ENCODE assay signal across 9 cellular contexts in genomic region chr16:75591001-75591852, GRCh38. TPM values are rescaled to one million over a fixed set of nuclear protein-coding genes. Genes with fewer than 3 reads are reported as not detected.
DNase-seq lines count a peak whose midpoint lies in the region; ATAC-seq and TF ChIP-seq lines count a peak whose summit lies in the region.
"Had no signal": no experiment of that assay in that cellular context is flagged by ENCODE, and none has a peak within 500 bp of the region (broad histone marks: within the 10 kb centered on the region; RNA-seq: fewer than 3 reads in every experiment).

No MANE protein-coding gene starts in this region.

- no peak for ATAC-seq in GM21367 (IDR thresholded peaks at IDR 0.05; ENCODE audit: unreplicated experiment)

- no peaks in the 10 kb centered on the region for H3K27me3 ChIP-seq in thyroid gland
- H3K27me3 ChIP-seq in SJCRH30: no peaks in the 10 kb centered on the region

- H3K4me1 ChIP-seq in mesodermal cell (ENCODE audit: control insufficient read depth, insufficient read depth, low read length, poor library complexity, severe bottlenecking): peaks cover 30% of the 10 kb centered on the region
- H3K4me1 ChIP-seq in thyroid gland: peaks cover 19 to 26% of the 10 kb centered on the region in 2 donors
- H3K4me1 ChIP-seq in SJCRH30: no peaks in the 10 kb centered on the region

- peak in 1 of 6 experiments; percentile 35 for TF ChIP-seq CTCF in thyroid gland (IDR thresholded peaks at IDR 0.05)

- H3K27ac ChIP-seq in mesodermal cell (ENCODE audit: low read depth, low read length, severe bottlenecking) (peak overlapping the region; percentile 89), thyroid gland (peak overlapping the region; percentile 33 to 36 (median 33)), SJCRH30 (no peak overlapping the region)

- H3K9me3 ChIP-seq in mesodermal cell (ENCODE audit: control insufficient read depth, low read length) (no peaks in the 10 kb centered on the region), thyroid gland (no peaks in the 10 kb centered on the region), SJCRH30 (replicated peaks) (no peaks in the 10 kb centered on the region)

- 64 to 78% methylated on average over 3 to 4 of the region's 6 CpGs for WGBS in mesodermal cell (ENCODE audit: insufficient coverage in 2 of 2), 2 experiments
- 34 to 62% methylated on average over 6 of the region's 6 CpGs for WGBS in thyroid gland, 2 donors

- no peak overlapping the region for H3K4me3 ChIP-seq in mesodermal cell (ENCODE audit: extremely low read depth, insufficient read depth, low read length, poor library complexity, severe bottlenecking)
- no peak overlapping the region for H3K4me3 ChIP-seq in thyroid gland (replicated peaks in 1 of 3)
- no peak overlapping the region for H3K4me3 ChIP-seq in SJCRH30

- peak; percentile 7 for DNase-seq in NCI-H69 (lab: John Stamatoyannopoulos, UW)
- peak; percentile 45 to 50 for DNase-seq in erythroblast (lab: John Stamatoyannopoulos, UW)
- DNase-seq in thyroid gland: peak in 1 of 2 donors; percentile 45
- DNase-seq in SJCRH30: no peak
- DNase-seq in HuH-7.5 (ENCODE audit: low spot score): no peak
- DNase-seq in stimulated activated CD4-positive, alpha-beta T cell treated with anti-CD3 and anti-CD28 coated beads, Interleukin-15, amount 100 ng/mL, for 24 hours: no peak

- intact Hi-C loops in thyroid gland (cut with DNase I): no loop called here

- H3K36me3 ChIP-seq in mesodermal cell (ENCODE audit: control insufficient read depth, insufficient read depth, low read length) (peaks cover 20% of the 10 kb centered on the region), thyroid gland (no peaks in the 10 kb centered on the region), SJCRH30 (no peaks in the 10 kb centered on the region)

- TF ChIP-seq POLR2A in erythroblast (IDR thresholded peaks at IDR 0.05; ENCODE audit: low read length) (no peak), thyroid gland (IDR thresholded peaks at IDR 0.05) (no peak)

RNA-seq across cellular contexts. Expression of gene GABARAPL2, which starts 25.0 kb away (rescaled TPM):
- polyA plus RNA-seq in mesodermal cell (2013, experiment 1 of 2): 156 TPM
- polyA plus RNA-seq in mesodermal cell (2013, experiment 2 of 2): 151 TPM
- 100 to 1,000 TPM in 2 of 4 donors, 10 to 100 TPM in 2; 75.3 to 223 (median 122) TPM for total RNA-seq in thyroid gland
- 29.1 and 34.4 TPM in 2 replicates for total RNA-seq in SJCRH30 (2014; rRNA removed; shearing (Covaris generic))

RNA-seq across cellular contexts. Expression of gene ADAT1, which starts 31.9 kb away (rescaled TPM):
- polyA plus RNA-seq in mesodermal cell (2013, experiment 1 of 2): 39.0 TPM
- polyA plus RNA-seq in mesodermal cell (2013, experiment 2 of 2): 37.9 TPM
- 10 to 100 TPM; 36.8 to 72.3 (median 50.7) TPM for total RNA-seq in thyroid gland
- 44.6 and 49.9 TPM in 2 replicates for total RNA-seq in SJCRH30 (2014; rRNA removed; shearing (Covaris generic))

RNA-seq across cellular contexts. Expression of gene TMEM231, which starts 35.2 kb away (rescaled TPM):
- 18.0 TPM for polyA plus RNA-seq in mesodermal cell (2013, experiment 1 of 2)
- 14.4 TPM for polyA plus RNA-seq in mesodermal cell (2013, experiment 2 of 2)
- 10 to 100 TPM in 2 of 4 donors, 1 to 10 TPM in 2; 3.6 to 22.2 (median 10.9) TPM for total RNA-seq in thyroid gland
- total RNA-seq in SJCRH30 (2014; rRNA removed; shearing (Covaris generic)): 2.6 and 5.1 TPM in 2 replicates

RNA-seq across cellular contexts. Expression of gene CHST5, which starts 55.3 kb away (rescaled TPM):
- not detected for polyA plus RNA-seq in mesodermal cell (2013, experiment 1 of 2)
- polyA plus RNA-seq in mesodermal cell (2013, experiment 2 of 2): 0.25 TPM
- under 1 TPM in 1 of 4 donors, not detected in 3; 0.50 TPM for total RNA-seq in thyroid gland
- total RNA-seq in SJCRH30 (2014; rRNA removed; shearing (Covaris generic)): not detected in 2 replicates
- total RNA-seq: T-helper 1 cell treated with Interleukin-12 subunit alpha and Interleukin-12 subunit beta and Interleukin-4 antibody, amounts not matched to agents 30 ng/mL and 1 ng/mL, for 36 hours had no signal

RNA-seq across cellular contexts. Expression of gene KARS1, which starts 56.2 kb away (rescaled TPM):
- polyA plus RNA-seq in mesodermal cell (2013, experiment 1 of 2): 173 TPM
- 166 TPM for polyA plus RNA-seq in mesodermal cell (2013, experiment 2 of 2)
- 100 to 1,000 TPM in 2 of 4 donors, 10 to 100 TPM in 2; 82.9 to 105 (median 95.4) TPM for total RNA-seq in thyroid gland
- total RNA-seq in SJCRH30 (2014; rRNA removed; shearing (Covaris generic)): 148 and 151 TPM in 2 replicates

Comparison
In these comparisons a context has a peak if more than half of its experiments do, and no peak if none do; other contexts are left out.
1. DNase-seq: peak in NCI-H69 (single experiment) and erythroblast (2 of 2); none in SJCRH30 (0 of 2), HuH-7.5 (single experiment) and stimulated activated CD4-positive, alpha-beta T cell treated with anti-CD3 and anti-CD28 coated beads, Interleukin-15, amount 100 ng/mL, for 24 hours (single experiment).